In the genomic region with DNA sequence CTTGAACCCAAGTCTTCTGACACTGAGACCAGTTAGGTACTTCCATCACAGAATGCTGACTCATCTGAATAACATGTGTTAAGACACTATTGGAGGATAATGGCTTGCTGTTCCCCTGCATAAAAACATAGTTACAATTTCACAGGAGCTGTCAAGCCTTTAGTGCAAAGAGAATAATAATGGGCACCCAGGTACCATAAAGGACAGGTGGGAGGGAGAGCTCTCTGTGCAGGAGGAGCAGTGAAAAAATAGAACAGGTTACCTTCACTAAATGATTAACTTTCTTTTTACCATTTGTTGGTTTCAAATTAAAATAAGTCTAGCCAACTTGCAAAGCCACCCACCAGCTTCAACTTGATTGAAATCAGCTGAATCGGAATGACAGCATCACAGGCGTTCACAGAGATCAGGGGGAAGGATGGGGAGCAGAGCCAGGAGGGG, we compare ENCODE assay signal across 28 cellular contexts.
"Had no signal": no experiment of that assay in that cellular context is flagged by ENCODE, and none has a peak within 500 bp of the region (broad histone marks: within the 10 kb centered on the region; RNA-seq: fewer than 3 reads in every experiment).

No MANE protein-coding gene starts in this region.

- H3K9me3 ChIP-seq: adrenal gland, neutrophil, ovary, prostate gland, thyroid gland had no signal

- H3K27me3 ChIP-seq: adrenal gland, ascending aorta, brain microvascular endothelial cell, heart left ventricle, neutrophil, ovary, right atrium auricular region, thyroid gland had no signal

- ATAC-seq: activated CD4-positive, alpha-beta T cell treated with anti-CD3 and anti-CD28 coated beads for 36 hours; effector memory CD8-positive, alpha-beta T cell; heart left ventricle; natural killer cell treated with Interleukin-12 subunit alpha and Interleukin-12 subunit beta and Interleukin-15 and Interleukin-18, amount 100 ng/mL, for 72 hours; stimulated activated naive B cell treated with anti-CD40 and anti-IgM and Interleukin-4, amounts not matched to agents 10 μg/mL and 1 μg/mL and 100 μg/mL, for 72 hours; T-cell had no signal

- H3K27ac ChIP-seq: adrenal gland, ascending aorta, brain microvascular endothelial cell, heart left ventricle, neutrophil, ovary, prostate gland, stomach, thyroid gland had no signal

- H3K4me1 Mint-ChIP-seq: activated CD4-positive, alpha-beta T cell treated with anti-CD3 and anti-CD28 coated beads for 36 hours; stimulated activated naive B cell treated with anti-CD40 and anti-IgM and Interleukin-4, amounts not matched to agents 10 μg/mL and 1 μg/mL and 100 μg/mL, for 72 hours; T-cell had no signal

- H3K4me3 Mint-ChIP-seq: activated CD4-positive, alpha-beta T cell treated with anti-CD3 and anti-CD28 coated beads for 36 hours; activated T-helper 1 cell treated with anti-CD3 and anti-CD28 coated beads, Interleukin-12 subunit alpha, Interleukin-12 subunit beta, Interleukin-2, Interleukin-4 antibody, amounts not matched to agents 30 ng/mL and 10 ng/mL and 1 ng/mL, durations not matched to agents 14 hours and 24 hours and 36 hours; effector memory CD8-positive, alpha-beta T cell; natural killer cell treated with Interleukin-12 subunit alpha and Interleukin-12 subunit beta and Interleukin-15 and Interleukin-18, amount 100 ng/mL, for 72 hours; stimulated activated naive B cell treated with anti-CD40 and anti-IgM and Interleukin-4, amounts not matched to agents 10 μg/mL and 1 μg/mL and 100 μg/mL, for 72 hours; T-cell had no signal

- H3K4me3 ChIP-seq: adrenal gland, ascending aorta, heart left ventricle, left ventricle myocardium inferior, lung, ovary, prostate gland, right atrium auricular region, stomach, thyroid gland had no signal

- H3K9me3 Mint-ChIP-seq: effector memory CD8-positive, alpha-beta T cell had no signal

- H3K27ac Mint-ChIP-seq: activated CD4-positive, alpha-beta T cell treated with anti-CD3 and anti-CD28 coated beads for 36 hours; activated T-helper 1 cell treated with anti-CD3 and anti-CD28 coated beads, Interleukin-12 subunit alpha, Interleukin-12 subunit beta, Interleukin-2, Interleukin-4 antibody, amounts not matched to agents 30 ng/mL and 10 ng/mL and 1 ng/mL, durations not matched to agents 14 hours and 24 hours and 36 hours; effector memory CD8-positive, alpha-beta T cell; natural killer cell treated with Interleukin-12 subunit alpha and Interleukin-12 subunit beta and Interleukin-15 and Interleukin-18, amount 100 ng/mL, for 72 hours; stimulated activated naive B cell treated with anti-CD40 and anti-IgM and Interleukin-4, amounts not matched to agents 10 μg/mL and 1 μg/mL and 100 μg/mL, for 72 hours; T-cell had no signal

- FAIRE-seq: endothelial cell of umbilical vein had no signal

- DNase-seq: activated CD4-positive, alpha-beta T cell treated with anti-CD3 and anti-CD28 coated beads for 36 hours; activated CD4-positive, alpha-beta T cell treated with anti-CD3 and anti-CD28 coated beads, Interleukin-2, amount 50 U/mL, for 4 hours; activated CD4-positive, CD25-positive, alpha-beta regulatory T cell; activated CD8-positive, alpha-beta memory T cell treated with anti-CD3 and anti-CD28 coated beads for 24 hours; activated gamma-delta T cell treated with Interleukin-2 at 50 U/mL for 16 hours; activated naive CD4-positive, alpha-beta T cell treated with anti-CD3 and anti-CD28 coated beads, Interleukin-2, amount 50 U/mL, for 16 hours; adrenal gland; brain microvascular endothelial cell; cortex of kidney; effector memory CD8-positive, alpha-beta T cell; heart left ventricle; left ventricle myocardium inferior; mesendoderm; ovary; stimulated activated CD4-positive, alpha-beta T cell treated with anti-CD3 and anti-CD28 coated beads, Interleukin-15, amount 100 ng/mL, for 24 hours; stimulated activated CD4-positive, alpha-beta T cell treated with anti-CD3 and anti-CD28 coated beads, Interleukin-2, amount 100 ng/mL, for 24 hours; stimulated activated naive B cell treated with anti-CD40 and anti-IgM and Interleukin-4, amounts not matched to agents 10 μg/mL and 1 μg/mL and 100 μg/mL, for 72 hours; stomach; T-cell; thyroid gland had no signal

- H3K27me3 Mint-ChIP-seq: activated CD4-positive, alpha-beta T cell treated with anti-CD3 and anti-CD28 coated beads for 36 hours had no signal

- H3K36me3 ChIP-seq: adrenal gland, ascending aorta, brain microvascular endothelial cell, heart left ventricle, left ventricle myocardium inferior, neutrophil, ovary, prostate gland, right atrium auricular region, stomach, thyroid gland had no signal

- H3K36me3 Mint-ChIP-seq: stimulated activated naive B cell treated with anti-CD40 and anti-IgM and Interleukin-4, amounts not matched to agents 10 μg/mL and 1 μg/mL and 100 μg/mL, for 72 hours; T-cell had no signal

- H3K4me1 ChIP-seq: adrenal gland, ascending aorta, prostate gland, stomach had no signal
